Comparison of ENCODE assay signal across 21 cellular contexts in the genomic region with DNA sequence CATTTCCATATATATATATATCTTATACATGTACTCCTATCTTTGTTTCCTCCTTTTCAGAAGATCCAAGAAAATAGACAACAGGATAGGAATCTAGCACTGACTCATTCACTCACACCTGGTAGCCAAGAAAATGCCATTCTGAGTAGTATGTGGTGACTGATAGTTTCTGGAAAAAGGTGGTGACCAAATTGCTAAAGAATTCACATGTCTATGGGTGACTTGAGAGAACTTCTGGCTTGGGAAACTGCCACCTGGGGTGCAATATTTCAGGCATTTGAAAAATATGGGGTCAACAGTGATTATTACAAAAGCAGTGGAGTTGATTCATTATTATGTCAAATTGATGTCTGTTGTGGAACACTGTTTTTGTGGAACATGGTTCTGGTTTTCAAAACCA.
A peak's percentile ranks its signal among the peaks of the same experiment; 100 is the strongest.
DNase-seq lines count a peak whose midpoint lies in the region; ATAC-seq and TF ChIP-seq lines count a peak whose summit lies in the region.
"Had no signal": no experiment of that assay in that cellular context is flagged by ENCODE, and none has a peak within 500 bp of the region (broad histone marks: within the 10 kb centered on the region; RNA-seq: fewer than 3 reads in every experiment).

No MANE protein-coding gene starts in this region.

- no peaks in the 10 kb centered on the region for H3F3A ChIP-seq in SK-N-SH (replicated peaks; ENCODE audit: insufficient read depth)

- H3K27me3 ChIP-seq in SK-N-SH (ENCODE audit: insufficient read depth) = no peaks in the 10 kb centered on the region
- no peaks in the 10 kb centered on the region for H3K27me3 ChIP-seq in HAP-1 (ENCODE audit: low read depth)
- H3K27me3 ChIP-seq: sigmoid colon had no signal

- no peak overlapping the region for H3K27ac Mint-ChIP-seq in activated CD8-positive, alpha-beta T cell treated with anti-CD3 and anti-CD28 coated beads, Interleukin-2, amount 10 ng/mL, durations not matched to agents 7 days and 5 days
- H3K27ac Mint-ChIP-seq: activated naive CD4-positive, alpha-beta T cell treated with anti-CD3 and anti-CD28 coated beads for 36 hours; mesothelial cell of epicardium had no signal

- no peak for TF ChIP-seq RAD21 in SK-N-SH (IDR thresholded peaks at IDR 0.05; ENCODE audit: low read length)

- no peaks in the 10 kb centered on the region for H3K4me1 Mint-ChIP-seq in activated CD8-positive, alpha-beta T cell treated with anti-CD3 and anti-CD28 coated beads, Interleukin-2, amount 10 ng/mL, durations not matched to agents 7 days and 5 days (ENCODE audit: low read depth)
- H3K4me1 Mint-ChIP-seq: central memory CD8-positive, alpha-beta T cell had no signal

- no peak overlapping the region for H2AFZ ChIP-seq in SK-N-SH (ENCODE audit: low read depth)

- H3K9me2 ChIP-seq in SK-N-SH = no peaks in the 10 kb centered on the region

- TF ChIP-seq EP300 in SK-N-SH (IDR thresholded peaks at IDR 0.05; ENCODE audit: borderline replicate concordance in 1 of 2, low read depth in 1 of 2, low read length in 1 of 2) = no peak

- H3K9ac ChIP-seq in SK-N-SH = no peak overlapping the region

- H3K9me3 ChIP-seq in SK-N-SH (no peaks in the 10 kb centered on the region), HAP-1 (no peaks in the 10 kb centered on the region)
- H3K9me3 ChIP-seq: sigmoid colon, thoracic aorta had no signal

- no peaks in the 10 kb centered on the region for H3K36me3 Mint-ChIP-seq in activated CD8-positive, alpha-beta T cell treated with anti-CD3 and anti-CD28 coated beads, Interleukin-2, amount 10 ng/mL, durations not matched to agents 7 days and 5 days (ENCODE audit: low read depth)

- H3K27me3 Mint-ChIP-seq in activated CD8-positive, alpha-beta T cell treated with anti-CD3 and anti-CD28 coated beads, Interleukin-2, amount 10 ng/mL, durations not matched to agents 7 days and 5 days (ENCODE audit: low read depth) = no peaks in the 10 kb centered on the region
- H3K27me3 Mint-ChIP-seq: central memory CD8-positive, alpha-beta T cell had no signal

- in situ Hi-C loops in HAP-1 (cut with MboI; ENCODE audit: low sequenced_read_pairs) = no loop called here

- H3K4me2 ChIP-seq in SK-N-SH = no peak overlapping the region

- H3K36me3 ChIP-seq in SK-N-SH (replicated peaks in 1 of 2; ENCODE audit: control insufficient read depth in 1 of 2, insufficient read depth in 2 of 2, low read length in 1 of 2) (no peaks in the 10 kb centered on the region), HAP-1 (replicated peaks) (no peaks in the 10 kb centered on the region)
- H3K36me3 ChIP-seq: sigmoid colon, thoracic aorta had no signal

- H3K79me2 ChIP-seq in SK-N-SH (ENCODE audit: insufficient read depth) = no peaks in the 10 kb centered on the region

- DNase-seq in HPDE6-E6E7 (ENCODE audit: extremely low spot score) = peak; percentile 48
- DNase-seq in SK-N-SH = no peak
- peak; percentile 79 for DNase-seq in fibroblast of mammary gland (ENCODE audit: low read depth)
- peak; percentile 18 for DNase-seq in skeletal muscle cell (ENCODE audit: low read depth)
- DNase-seq in caudate nucleus (lab: John Stamatoyannopoulos, UW) = no peak
- no peak for DNase-seq in HAP-1 (ENCODE audit: low spot score in 2 of 2)
- DNase-seq in activated CD8-positive, alpha-beta T cell treated with anti-CD3 and anti-CD28 coated beads, Interleukin-2, amount 10 ng/mL, durations not matched to agents 7 days and 5 days = no peak
- DNase-seq in ureter (ENCODE audit: low spot score) = no peak
- DNase-seq: activated CD4-positive, alpha-beta T cell treated with anti-CD3 and anti-CD28 coated beads for 4 hours; activated naive CD4-positive, alpha-beta T cell treated with anti-CD3 and anti-CD28 coated beads for 36 hours; C1 segment of cervical spinal cord; DMS79; glutamatergic neuron; NCI-H1417; occipital lobe; sigmoid colon; stimulated activated CD4-positive, alpha-beta T cell treated with anti-CD3 and anti-CD28 coated beads, Interleukin-4, amount 100 ng/mL, for 24 hours had no signal

- POLR2A ChIA-PET in SK-N-SH (lab: Yijun Ruan, JAX) = no interaction called here
- POLR2A ChIA-PET in activated CD8-positive, alpha-beta T cell treated with anti-CD3 and anti-CD28 coated beads, Interleukin-2, amount 10 ng/mL, durations not matched to agents 7 days and 5 days (lab: Charles Lee) = no interaction called here

- no peaks in the 10 kb centered on the region for H4K20me1 ChIP-seq in SK-N-SH (ENCODE audit: insufficient read depth)

- H3K4me3 ChIP-seq in SK-N-SH (ENCODE audit: low read depth in 2 of 2, low read length in 1 of 2) = no peak overlapping the region
- H3K4me3 ChIP-seq in fibroblast of mammary gland (ENCODE audit: control insufficient read depth, low read depth, low read length) = no peak overlapping the region
- no peak overlapping the region for H3K4me3 ChIP-seq in skeletal muscle cell (ENCODE audit: low read depth, low read length)
- no peak overlapping the region for H3K4me3 ChIP-seq in HAP-1
- H3K4me3 ChIP-seq: K562, sigmoid colon, thoracic aorta had no signal

- CTCF ChIA-PET in SK-N-SH (lab: Yijun Ruan, JAX) = no interaction called here
- CTCF ChIA-PET in activated CD8-positive, alpha-beta T cell treated with anti-CD3 and anti-CD28 coated beads, Interleukin-2, amount 10 ng/mL, durations not matched to agents 7 days and 5 days (lab: Charles Lee) = no interaction called here

- no peak for TF ChIP-seq CTCF in SK-N-SH (IDR thresholded peaks at IDR 0.05)
- TF ChIP-seq CTCF in fibroblast of mammary gland (conservative IDR thresholded peaks at IDR 0.05; ENCODE audit: control insufficient read depth, insufficient read depth, low read depth, low read length) = no peak

- H3K27ac ChIP-seq in SK-N-SH (ENCODE audit: low read depth in 2 of 2, low read length in 1 of 2) = no peak overlapping the region
- H3K27ac ChIP-seq in caudate nucleus (ENCODE audit: low read depth, low read length) = no peak overlapping the region
- H3K27ac ChIP-seq: sigmoid colon, thoracic aorta had no signal

- H3K4me3 Mint-ChIP-seq in activated CD8-positive, alpha-beta T cell treated with anti-CD3 and anti-CD28 coated beads, Interleukin-2, amount 10 ng/mL, durations not matched to agents 7 days and 5 days = no peak overlapping the region
- H3K4me3 Mint-ChIP-seq: activated naive CD4-positive, alpha-beta T cell treated with anti-CD3 and anti-CD28 coated beads for 36 hours; central memory CD8-positive, alpha-beta T cell; mesothelial cell of epicardium had no signal

- no peak for ATAC-seq in activated CD8-positive, alpha-beta T cell treated with anti-CD3 and anti-CD28 coated beads, Interleukin-2, amount 10 ng/mL, durations not matched to agents 7 days and 5 days
- ATAC-seq: K562 had no signal

- H3K9me3 Mint-ChIP-seq in activated CD8-positive, alpha-beta T cell treated with anti-CD3 and anti-CD28 coated beads, Interleukin-2, amount 10 ng/mL, durations not matched to agents 7 days and 5 days (ENCODE audit: insufficient read depth) = no peaks in the 10 kb centered on the region

- H3K4me1 ChIP-seq in SK-N-SH (ENCODE audit: control insufficient read depth in 1 of 2, insufficient read depth in 2 of 2, low read depth in 1 of 2, low read length in 1 of 2) (no peaks in the 10 kb centered on the region), HAP-1 (no peaks in the 10 kb centered on the region)
- H3K4me1 ChIP-seq: sigmoid colon had no signal

TF ChIP-seq in SK-N-SH, 30 proteins besides CTCF, POLR2A, EP300 and RAD21:
- TF ChIP-seq GABPA (IDR thresholded peaks at IDR 0.05; ENCODE audit: low read depth) (no peak), NFIC (IDR thresholded peaks at IDR 0.05; ENCODE audit: borderline replicate concordance) (peak; percentile 48; the same call in 1 of the 2 replicates), FOXJ3 (CRISPR knock-in tag; IDR thresholded peaks at IDR 0.05) (no peak), RXRA (IDR thresholded peaks at IDR 0.05; ENCODE audit: borderline replicate concordance, low read depth) (no peak), MXI1 (IDR thresholded peaks at IDR 0.05; ENCODE audit: low read depth, low read length) (no peak), FOSL2 (IDR thresholded peaks at IDR 0.05; ENCODE audit: borderline replicate concordance, low read depth) (0 out of 2 replicates have a peak, but pooled peaks have one; percentile 14), JUND (IDR thresholded peaks at IDR 0.05) (peak; percentile 29; the same call in 1 of the 2 replicates), POLR2AphosphoS5 (IDR thresholded peaks at IDR 0.05; ENCODE audit: low read depth, low read length) (no peak)
- TF ChIP-seq, protein P1, sequence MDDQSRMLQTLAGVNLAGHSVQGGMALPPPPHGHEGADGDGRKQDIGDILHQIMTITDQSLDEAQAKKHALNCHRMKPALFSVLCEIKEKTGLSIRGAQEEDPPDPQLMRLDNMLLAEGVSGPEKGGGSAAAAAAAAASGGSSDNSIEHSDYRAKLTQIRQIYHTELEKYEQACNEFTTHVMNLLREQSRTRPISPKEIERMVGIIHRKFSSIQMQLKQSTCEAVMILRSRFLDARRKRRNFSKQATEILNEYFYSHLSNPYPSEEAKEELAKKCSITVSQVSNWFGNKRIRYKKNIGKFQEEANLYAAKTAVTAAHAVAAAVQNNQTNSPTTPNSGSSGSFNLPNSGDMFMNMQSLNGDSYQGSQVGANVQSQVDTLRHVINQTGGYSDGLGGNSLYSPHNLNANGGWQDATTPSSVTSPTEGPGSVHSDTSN (IDR thresholded peaks at IDR 0.05) = 0 out of 2 replicates have a peak, but pooled peaks have one; percentile 10
- TF ChIP-seq, protein P2, sequence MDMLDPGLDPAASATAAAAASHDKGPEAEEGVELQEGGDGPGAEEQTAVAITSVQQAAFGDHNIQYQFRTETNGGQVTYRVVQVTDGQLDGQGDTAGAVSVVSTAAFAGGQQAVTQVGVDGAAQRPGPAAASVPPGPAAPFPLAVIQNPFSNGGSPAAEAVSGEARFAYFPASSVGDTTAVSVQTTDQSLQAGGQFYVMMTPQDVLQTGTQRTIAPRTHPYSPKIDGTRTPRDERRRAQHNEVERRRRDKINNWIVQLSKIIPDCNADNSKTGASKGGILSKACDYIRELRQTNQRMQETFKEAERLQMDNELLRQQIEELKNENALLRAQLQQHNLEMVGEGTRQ (IDR thresholded peaks at IDR 0.05; ENCODE audit: borderline replicate concordance, low read depth, low read length) = no peak

Comparison
In these comparisons a context has a peak if more than half of its experiments do, and no peak if none do; other contexts are left out.
1. DNase-seq: peak in HPDE6-E6E7 (single experiment), fibroblast of mammary gland (single experiment) and skeletal muscle cell (single experiment); none in SK-N-SH (single experiment), caudate nucleus (0 of 61), HAP-1 (0 of 2), activated CD8-positive, alpha-beta T cell treated with anti-CD3 and anti-CD28 coated beads, Interleukin-2, amount 10 ng/mL, durations not matched to agents 7 days and 5 days (single experiment) and ureter (single experiment).